17 cellular contexts compared by ENCODE assay signal in genomic region chr10:1183746-1184145, GRCh38.
"Had no signal": no experiment of that assay in that cellular context is flagged by ENCODE, and none has a peak within 500 bp of the region (broad histone marks: within the 10 kb centered on the region; RNA-seq: fewer than 3 reads in every experiment).

No MANE protein-coding gene starts in this region.

- H3K4me3 ChIP-seq: heart left ventricle, left lung, ovary, thyroid gland had no signal

- H3K36me3 ChIP-seq: heart left ventricle, left lung, ovary, thyroid gland, WERI-Rb-1 had no signal

- H3K4me1 Mint-ChIP-seq: stimulated activated naive B cell treated with anti-CD40 and anti-IgM and Interleukin-4, amounts not matched to agents 10 μg/mL and 1 μg/mL and 100 μg/mL, for 72 hours had no signal

- H3K27me3 ChIP-seq: ovary, thyroid gland had no signal

- H3K9me3 ChIP-seq: heart left ventricle, left lung, ovary, thyroid gland had no signal

- H3K27ac ChIP-seq: heart left ventricle, left lung, ovary, thyroid gland, WERI-Rb-1 had no signal

- ATAC-seq: heart left ventricle; left lung; stimulated activated naive B cell treated with anti-CD40 and anti-IgM and Interleukin-4, amounts not matched to agents 10 μg/mL and 1 μg/mL and 100 μg/mL, for 72 hours had no signal

- DNase-seq: activated CD4-positive, alpha-beta T cell treated with anti-CD3 and anti-CD28 coated beads, Interleukin-2, amount 50 U/mL, for 48 hours; activated naive CD4-positive, alpha-beta T cell treated with Interleukin-2 at 50 U/mL for 16 hours; activated T-cell treated with anti-CD3 and anti-CD28 coated beads for 4 hours; anterior cingulate cortex; cortex of kidney; effector CD4-positive, alpha-beta T cell; kidney; ovary; stimulated activated CD4-positive, alpha-beta T cell treated with anti-CD3 and anti-CD28 coated beads, Interleukin-4, amount 100 ng/mL, for 4 hours; stimulated activated naive B cell treated with anti-CD40 and anti-IgM and Interleukin-4, amounts not matched to agents 10 μg/mL and 1 μg/mL and 100 μg/mL, for 72 hours; thyroid gland; WERI-Rb-1 had no signal

- H3K36me3 Mint-ChIP-seq: stimulated activated naive B cell treated with anti-CD40 and anti-IgM and Interleukin-4, amounts not matched to agents 10 μg/mL and 1 μg/mL and 100 μg/mL, for 72 hours had no signal

- H3K9me3 Mint-ChIP-seq: activated T-helper 1 cell treated with anti-CD3 and anti-CD28 coated beads, Interleukin-12 subunit alpha, Interleukin-12 subunit beta, Interleukin-2, Interleukin-4 antibody, amounts not matched to agents 30 ng/mL and 10 ng/mL and 1 ng/mL, durations not matched to agents 14 hours and 24 hours and 36 hours; central memory CD8-positive, alpha-beta T cell; stimulated activated naive B cell treated with anti-CD40 and anti-IgM and Interleukin-4, amounts not matched to agents 10 μg/mL and 1 μg/mL and 100 μg/mL, for 72 hours had no signal

- H3K4me3 Mint-ChIP-seq: activated T-helper 1 cell treated with anti-CD3 and anti-CD28 coated beads, Interleukin-12 subunit alpha, Interleukin-12 subunit beta, Interleukin-2, Interleukin-4 antibody, amounts not matched to agents 30 ng/mL and 10 ng/mL and 1 ng/mL, durations not matched to agents 14 hours and 24 hours and 36 hours; brain; central memory CD8-positive, alpha-beta T cell; stimulated activated naive B cell treated with anti-CD40 and anti-IgM and Interleukin-4, amounts not matched to agents 10 μg/mL and 1 μg/mL and 100 μg/mL, for 72 hours had no signal

- H3K4me1 ChIP-seq: heart left ventricle, left lung, thyroid gland had no signal

- H3K27ac Mint-ChIP-seq: activated T-helper 1 cell treated with anti-CD3 and anti-CD28 coated beads, Interleukin-12 subunit alpha, Interleukin-12 subunit beta, Interleukin-2, Interleukin-4 antibody, amounts not matched to agents 30 ng/mL and 10 ng/mL and 1 ng/mL, durations not matched to agents 14 hours and 24 hours and 36 hours; brain; stimulated activated naive B cell treated with anti-CD40 and anti-IgM and Interleukin-4, amounts not matched to agents 10 μg/mL and 1 μg/mL and 100 μg/mL, for 72 hours had no signal
